ENCODE assay signal across 9 cellular contexts in the genomic region with DNA sequence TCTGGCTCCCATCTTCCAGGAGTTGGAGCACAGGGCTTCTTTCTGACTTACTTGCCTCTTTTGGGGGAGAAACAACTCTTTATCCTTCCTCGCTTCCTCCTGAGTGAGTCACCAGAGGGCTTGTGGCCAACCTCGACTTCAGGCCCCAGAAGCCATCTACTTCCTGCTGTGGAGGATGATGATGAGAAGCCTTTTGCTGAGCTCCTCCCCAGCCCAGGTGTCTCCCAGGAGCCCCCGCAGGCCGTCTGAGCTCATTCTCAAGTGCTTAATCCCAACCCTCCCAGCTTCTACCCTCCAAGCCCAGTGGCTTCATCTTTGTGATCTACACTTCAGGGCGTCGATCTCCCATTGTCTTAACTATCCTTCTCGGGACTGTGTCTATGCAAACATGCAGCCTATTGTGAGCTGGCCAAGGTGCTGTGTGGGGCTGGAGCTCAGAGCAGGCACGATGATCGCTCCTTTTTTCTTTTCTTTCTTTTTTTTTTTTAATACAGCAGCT. TPM values are rescaled to one million over a fixed set of nuclear protein-coding genes. Genes with fewer than 3 reads are reported as not detected.
DNase-seq lines count a peak whose midpoint lies in the region; ATAC-seq, FAIRE-seq and TF ChIP-seq lines count a peak whose summit lies in the region.
"Had no signal": no experiment of that assay in that cellular context is flagged by ENCODE, and none has a peak within 500 bp of the region (broad histone marks: within the 10 kb centered on the region; RNA-seq: fewer than 3 reads in every experiment).

No MANE protein-coding gene starts in this region.

- H3K27ac ChIP-seq in BLaER1 treated with 17β-estradiol and CSF1 and Interleukin-3, amounts not matched to agents 10 nM and 100 nM, result peak overlapping the region in 9 of 11 experiments; percentile 30 to 68 (median 48); a peak in 18 of 22 replicates
- H3K27ac ChIP-seq in keratinocyte (ENCODE audit: control insufficient read depth, insufficient read depth, low read length), result no peak overlapping the region

- peak; percentile 95 for FAIRE-seq in keratinocyte (lab: Jason Lieb, UNC)

- no peaks in the 10 kb centered on the region for H3K36me3 ChIP-seq in BLaER1 treated with 17β-estradiol and CSF1 and Interleukin-3, amounts not matched to agents 10 nM and 100 nM
- H3K36me3 ChIP-seq in keratinocyte (ENCODE audit: control insufficient read depth in 2 of 2, extremely low read depth in 1 of 2, insufficient read depth in 2 of 2, low read length in 2 of 2), result peaks cover 0 to 8% of the 10 kb centered on the region in 2 experiments

- no peaks in the 10 kb centered on the region for H3K79me2 ChIP-seq in keratinocyte (ENCODE audit: control insufficient read depth, insufficient read depth, low read length)

- peaks cover 21% of the 10 kb centered on the region for H3K4me1 Mint-ChIP-seq in activated T-cell treated with anti-CD3 and anti-CD28 coated beads, Interleukin-2, amount 50 U/mL, for 4 hours (ENCODE audit: low read depth)

- DNase-seq in NCI-H226, result peak; percentile 34
- peak; percentile 43 for DNase-seq in activated T-cell treated with anti-CD3 and anti-CD28 coated beads, Interleukin-2, amount 50 U/mL, for 4 hours
- peak; percentile 77 for DNase-seq in keratinocyte (ENCODE audit: low read depth, low spot score)
- no peak for DNase-seq in left cardiac atrium
- DNase-seq in islet precursor cell, result no peak

- H3K27me3 ChIP-seq in BLaER1 treated with 17β-estradiol and CSF1 and Interleukin-3, amounts not matched to agents 10 nM and 100 nM, result no peaks in the 10 kb centered on the region
- H3K27me3 ChIP-seq in keratinocyte (ENCODE audit: control insufficient read depth, extremely low read depth, insufficient read depth, low read length), result no peaks in the 10 kb centered on the region

- dilution Hi-C loops in keratinocyte (cut with MboI; ENCODE audit: extremely low pct_ligation_motif_present, low sequenced_read_pairs), result no loop called here

- H3K9me1 ChIP-seq in keratinocyte (ENCODE audit: control insufficient read depth, extremely low read depth, insufficient read depth, low read length), result no peaks in the 10 kb centered on the region

- H3K4me2 ChIP-seq in BLaER1 treated with 17β-estradiol and CSF1 and Interleukin-3, amounts not matched to agents 10 nM and 100 nM, result peak overlapping the region; percentile 62 to 92 (median 74)
- H3K4me2 ChIP-seq in keratinocyte (ENCODE audit: control insufficient read depth, extremely low read depth, insufficient read depth, low read depth, low read length), result peak overlapping the region; percentile 4

- peak overlapping the region; percentile 47 for H3K4me3 Mint-ChIP-seq in activated T-cell treated with anti-CD3 and anti-CD28 coated beads, Interleukin-2, amount 50 U/mL, for 4 hours

- H3K9me3 Mint-ChIP-seq in activated T-cell treated with anti-CD3 and anti-CD28 coated beads, Interleukin-2, amount 50 U/mL, for 4 hours, result no peaks in the 10 kb centered on the region

- peak overlapping the region in 5 of 11 experiments; percentile 35 to 51 (median 39); a peak in 5 of 22 replicates for H3K9ac ChIP-seq in BLaER1 treated with 17β-estradiol and CSF1 and Interleukin-3, amounts not matched to agents 10 nM and 100 nM
- H3K9ac ChIP-seq in keratinocyte (ENCODE audit: control insufficient read depth, extremely low read depth, insufficient read depth, low read length), result no peak overlapping the region

- H3K36me3 Mint-ChIP-seq in activated T-cell treated with anti-CD3 and anti-CD28 coated beads, Interleukin-2, amount 50 U/mL, for 4 hours (ENCODE audit: insufficient read depth), result peaks cover 13% of the 10 kb centered on the region

- peak overlapping the region in 1 of 10 experiments; percentile 0; a peak in 1 of 20 replicates for H3K4me3 ChIP-seq in BLaER1 treated with 17β-estradiol and CSF1 and Interleukin-3, amounts not matched to agents 10 nM and 100 nM
- H3K4me3 ChIP-seq in keratinocyte (ENCODE audit: control insufficient read depth in 2 of 3, extremely low read depth in 1 of 3, insufficient read depth in 2 of 3, low read depth in 1 of 3, low read length in 3 of 3), result no peak overlapping the region
- H3K4me3 ChIP-seq: skin epidermis had no signal

- H4K20me1 ChIP-seq in BLaER1 treated with 17β-estradiol and CSF1 and Interleukin-3, amounts not matched to agents 10 nM and 100 nM, result no peaks in the 10 kb centered on the region; a peak in 1 of 22 replicates
- H4K20me1 ChIP-seq in keratinocyte (ENCODE audit: control insufficient read depth, extremely low read depth, insufficient read depth, low read length), result no peaks in the 10 kb centered on the region

- peak; percentile 83 to 84 for ATAC-seq in activated T-cell treated with anti-CD3 and anti-CD28 coated beads, Interleukin-2, amount 50 U/mL, for 4 hours
- no peak for ATAC-seq in GM19452 (IDR thresholded peaks at IDR 0.05; ENCODE audit: unreplicated experiment)
- no peak for ATAC-seq in HG03097 (IDR thresholded peaks at IDR 0.05; ENCODE audit: low FRiP score, unreplicated experiment)
- ATAC-seq in left cardiac atrium, result no peak

- H3K4me1 ChIP-seq in BLaER1 treated with 17β-estradiol and CSF1 and Interleukin-3, amounts not matched to agents 10 nM and 100 nM, result peaks cover 13 to 28% (median 23%) of the 10 kb centered on the region in 10 experiments
- peaks cover 9% of the 10 kb centered on the region for H3K4me1 ChIP-seq in keratinocyte (ENCODE audit: control insufficient read depth, extremely low read depth, insufficient read depth, low read length)

- intact Hi-C loops in left cardiac atrium (cut with DNase I), result no loop called here

- no peak for TF ChIP-seq CTCF in keratinocyte (optimal IDR thresholded peaks at IDR 0.05 in 1 of 3, IDR thresholded peaks at IDR 0.05 in 1 of 3, conservative IDR thresholded peaks at IDR 0.05 in 1 of 3; ENCODE audit: extremely low read depth in 1 of 3, insufficient read depth in 2 of 3, low read length in 3 of 3)

- H2AFZ ChIP-seq in keratinocyte (ENCODE audit: control insufficient read depth, low read length), result peak overlapping the region; percentile 56

- H3K9me3 ChIP-seq in BLaER1 treated with 17β-estradiol and CSF1 and Interleukin-3, amounts not matched to agents 10 nM and 100 nM (replicated peaks in 1 of 11), result no peaks in the 10 kb centered on the region
- H3K9me3 ChIP-seq in keratinocyte (ENCODE audit: control insufficient read depth, low read depth, low read length), result no peaks in the 10 kb centered on the region

- no peaks in the 10 kb centered on the region for H3K27me3 Mint-ChIP-seq in activated T-cell treated with anti-CD3 and anti-CD28 coated beads, Interleukin-2, amount 50 U/mL, for 4 hours (ENCODE audit: low read depth)

RNA-seq across cellular contexts. Expression of a gene that starts 27.9 kb away (rescaled TPM):
- total RNA-seq in activated T-cell treated with anti-CD3 and anti-CD28 coated beads, Interleukin-2, amount 50 U/mL, for 4 hours, result 1 to 10 TPM; 1.9 to 3.2 (median 2.2) TPM
- 27.8 to 78.9 TPM (median 36.0 TPM) in 3 replicates for polyA plus RNA-seq in keratinocyte
- polyA plus RNA-seq in keratinocyte (2011; ENCODE audit: low read depth), result 169 TPM
- 35.5 and 51.1 TPM in 2 replicates for polyA plus RNA-seq in keratinocyte (2011; cell fraction: cytosol; rRNA removed)
- polyA plus RNA-seq in keratinocyte (2011; cell fraction: nucleus; rRNA removed), result 75.7 and 82.7 TPM in 2 replicates
- 22.3 and 259 TPM in 2 replicates for polyA plus RNA-seq in keratinocyte (2012; ENCODE audit: low replicate concordance)
- polyA minus RNA-seq in keratinocyte, result 7.2 to 26.4 TPM (median 15.1 TPM) in 3 replicates
- 35.1 TPM for polyA minus RNA-seq in keratinocyte (2011; cell fraction: cytosol; rRNA and poly(A)+ RNA removed)
- polyA minus RNA-seq in keratinocyte (2011; cell fraction: nucleus; rRNA and poly(A)+ RNA removed), result 30.1 and 36.9 TPM in 2 replicates
- 1 to 10 TPM; 1.4 to 4.4 TPM for total RNA-seq in left cardiac atrium

RNA-seq across cellular contexts. Expression of a gene that starts 35.0 kb away (rescaled TPM):
- total RNA-seq in activated T-cell treated with anti-CD3 and anti-CD28 coated beads, Interleukin-2, amount 50 U/mL, for 4 hours, result 1 to 10 TPM; 1.4 to 2.6 (median 1.9) TPM
- polyA plus RNA-seq in keratinocyte, result 1.3 to 2.4 TPM (median 1.4 TPM) in 3 replicates
- polyA plus RNA-seq in keratinocyte (2011; ENCODE audit: low read depth), result 1.7 TPM
- polyA plus RNA-seq in keratinocyte (2011; cell fraction: cytosol; rRNA removed), result 1.0 and 2.7 TPM in 2 replicates
- polyA plus RNA-seq in keratinocyte (2011; cell fraction: nucleus; rRNA removed), result 3.7 and 5.6 TPM in 2 replicates
- 2.7 and 5.2 TPM in 2 replicates for polyA plus RNA-seq in keratinocyte (2012; ENCODE audit: low replicate concordance)
- polyA minus RNA-seq in keratinocyte, result 2.4 to 5.5 TPM (median 3.2 TPM) in 3 replicates
- polyA minus RNA-seq in keratinocyte (2011; cell fraction: cytosol; rRNA and poly(A)+ RNA removed), result 3.3 TPM
- 4.0 and 4.9 TPM in 2 replicates for polyA minus RNA-seq in keratinocyte (2011; cell fraction: nucleus; rRNA and poly(A)+ RNA removed)
- 1 to 10 TPM; 4.6 to 5.5 TPM for total RNA-seq in left cardiac atrium

Comparison
In these comparisons a context has a peak if more than half of its experiments do, and no peak if none do; other contexts are left out.
1. DNase-seq: peak in NCI-H226 (single experiment), activated T-cell treated with anti-CD3 and anti-CD28 coated beads, Interleukin-2, amount 50 U/mL, for 4 hours (single experiment) and keratinocyte (single experiment); none in left cardiac atrium (single experiment) and islet precursor cell (single experiment).
2. ATAC-seq: peak in activated T-cell treated with anti-CD3 and anti-CD28 coated beads, Interleukin-2, amount 50 U/mL, for 4 hours (2 of 2); none in GM19452 (single experiment), HG03097 (single experiment) and left cardiac atrium (0 of 2).